Comparison of ENCODE assay signal across 15 cellular contexts in genomic region chr1:53616927-53617326, GRCh38.
DNase-seq lines count a peak whose midpoint lies in the region; ATAC-seq and TF ChIP-seq lines count a peak whose summit lies in the region.
"Had no signal": no experiment of that assay in that cellular context is flagged by ENCODE, and none has a peak within 500 bp of the region (broad histone marks: within the 10 kb centered on the region; RNA-seq: fewer than 3 reads in every experiment).

No MANE protein-coding gene starts in this region.

- intact Hi-C loops in testis (cut with DNase I; ENCODE audit: low total_unique reads) (no loop called here), gastrocnemius medialis (cut with DNase I; ENCODE audit: low total_unique reads) (no loop called here)

- no peaks in the 10 kb centered on the region for H3K27me3 Mint-ChIP-seq in activated T-cell treated with anti-CD3 and anti-CD28 coated beads, Interleukin-2, amount 50 U/mL, for 72 hours (ENCODE audit: low read depth)
- H3K27me3 Mint-ChIP-seq: activated naive CD4-positive, alpha-beta T cell treated with anti-CD3 and anti-CD28 coated beads, Interleukin-2, amount 50 U/mL, for 24 hours had no signal

- H3K4me1 Mint-ChIP-seq in activated T-cell treated with anti-CD3 and anti-CD28 coated beads, Interleukin-2, amount 50 U/mL, for 72 hours (ENCODE audit: low read depth): no peaks in the 10 kb centered on the region
- H3K4me1 Mint-ChIP-seq: activated naive CD4-positive, alpha-beta T cell treated with anti-CD3 and anti-CD28 coated beads, Interleukin-2, amount 50 U/mL, for 24 hours had no signal

- no peak overlapping the region for H3K27ac Mint-ChIP-seq in activated T-cell treated with anti-CD3 and anti-CD28 coated beads, Interleukin-2, amount 50 U/mL, for 72 hours
- H3K27ac Mint-ChIP-seq: activated naive CD4-positive, alpha-beta T cell treated with anti-CD3 and anti-CD28 coated beads, Interleukin-2, amount 50 U/mL, for 24 hours had no signal

- TF ChIP-seq POLR2A in testis (IDR thresholded peaks at IDR 0.05): no peak
- no peak for TF ChIP-seq POLR2A in gastrocnemius medialis (IDR thresholded peaks at IDR 0.05)

- H3K36me3 Mint-ChIP-seq in activated T-cell treated with anti-CD3 and anti-CD28 coated beads, Interleukin-2, amount 50 U/mL, for 72 hours (ENCODE audit: insufficient read depth in 2 of 2): peaks cover under 1 to 2% of the 10 kb centered on the region in 2 donors
- H3K36me3 Mint-ChIP-seq: activated naive CD4-positive, alpha-beta T cell treated with anti-CD3 and anti-CD28 coated beads, Interleukin-2, amount 50 U/mL, for 24 hours had no signal

- H3K9me3 ChIP-seq in WERI-Rb-1 (ENCODE audit: severe bottlenecking) (no peaks in the 10 kb centered on the region), testis (no peaks in the 10 kb centered on the region), gastrocnemius medialis (no peaks in the 10 kb centered on the region)

- no peak overlapping the region for H3K4me3 ChIP-seq in WERI-Rb-1 (ENCODE audit: low read depth, low read length)
- no peak overlapping the region for H3K4me3 ChIP-seq in foreskin fibroblast (ENCODE audit: low read depth in 1 of 2, low read length in 2 of 2)
- H3K4me3 ChIP-seq in testis: no peak overlapping the region
- H3K4me3 ChIP-seq in gastrocnemius medialis: no peak overlapping the region
- H3K4me3 ChIP-seq: Peyer's patch had no signal

- in situ Hi-C loops in gastrocnemius medialis (cut with MboI; ENCODE audit: low sequenced_read_pairs in 4 of 4): no loop called here

- TF ChIP-seq CTCF in WERI-Rb-1 (IDR thresholded peaks at IDR 0.05; ENCODE audit: low read depth, low read length) (peak; percentile 52), foreskin fibroblast (IDR thresholded peaks at IDR 0.05; ENCODE audit: low read depth, low read length) (peak; percentile 4), testis (IDR thresholded peaks at IDR 0.05) (no peak), gastrocnemius medialis (IDR thresholded peaks at IDR 0.05 in 4 of 5, conservative IDR thresholded peaks at IDR 0.05 in 1 of 5) (no peak)

- no peak for ATAC-seq in activated T-cell treated with anti-CD3 and anti-CD28 coated beads, Interleukin-2, amount 50 U/mL, for 72 hours (replicated peaks in 1 of 2)
- ATAC-seq in HG02588 (IDR thresholded peaks at IDR 0.05; ENCODE audit: unreplicated experiment): no peak
- ATAC-seq in gastrocnemius medialis: no peak

- H3K4me1 ChIP-seq in testis (no peaks in the 10 kb centered on the region), gastrocnemius medialis (no peaks in the 10 kb centered on the region)
- H3K4me1 ChIP-seq: parathyroid adenoma, Peyer's patch had no signal

- WGBS in testis, 2 donors: 80 to 96% methylated on average over 2 of the region's 2 CpGs

- no peaks in the 10 kb centered on the region for H3K27me3 ChIP-seq in WERI-Rb-1 (ENCODE audit: insufficient read depth, low read depth, severe bottlenecking)
- no peaks in the 10 kb centered on the region for H3K27me3 ChIP-seq in testis
- no peaks in the 10 kb centered on the region for H3K27me3 ChIP-seq in gastrocnemius medialis
- H3K27me3 ChIP-seq: Peyer's patch had no signal

- peaks cover 2 to 3% of the 10 kb centered on the region in 2 donors for H3K9me3 Mint-ChIP-seq in activated T-cell treated with anti-CD3 and anti-CD28 coated beads, Interleukin-2, amount 50 U/mL, for 72 hours
- H3K9me3 Mint-ChIP-seq: activated naive CD4-positive, alpha-beta T cell treated with anti-CD3 and anti-CD28 coated beads, Interleukin-2, amount 50 U/mL, for 24 hours had no signal

- H3K36me3 ChIP-seq in WERI-Rb-1 (no peaks in the 10 kb centered on the region), testis (ENCODE audit: low read depth, missing control alignments) (no peaks in the 10 kb centered on the region), gastrocnemius medialis (no peaks in the 10 kb centered on the region)
- H3K36me3 ChIP-seq: Peyer's patch had no signal

- H3K27ac ChIP-seq in WERI-Rb-1: no peak overlapping the region
- H3K27ac ChIP-seq in testis: no peak overlapping the region
- no peak overlapping the region for H3K27ac ChIP-seq in gastrocnemius medialis
- H3K27ac ChIP-seq: parathyroid adenoma had no signal

- DNase-seq in activated T-cell treated with anti-CD3 and anti-CD28 coated beads, Interleukin-2, amount 50 U/mL, for 1 hour: peak; percentile 4
- no peak for DNase-seq in activated T-cell treated with anti-CD3 and anti-CD28 coated beads, Interleukin-2, amount 50 U/mL, for 72 hours
- no peak for DNase-seq in WERI-Rb-1
- no peak for DNase-seq in foreskin fibroblast
- peak; percentile 2 for DNase-seq in testis
- DNase-seq in NCI-H510A (lab: John Stamatoyannopoulos, UW): no peak
- no peak for DNase-seq in gastrocnemius medialis
- DNase-seq: activated CD4-positive, alpha-beta T cell treated with anti-CD3 and anti-CD28 coated beads, Interleukin-2, amount 50 U/mL, for 4 hours; cortex of kidney; midbrain; NCI-H1048 had no signal

- no peak overlapping the region for H3K4me3 Mint-ChIP-seq in activated T-cell treated with anti-CD3 and anti-CD28 coated beads, Interleukin-2, amount 50 U/mL, for 72 hours
- H3K4me3 Mint-ChIP-seq: activated naive CD4-positive, alpha-beta T cell treated with anti-CD3 and anti-CD28 coated beads, Interleukin-2, amount 50 U/mL, for 24 hours had no signal

Comparison
In these comparisons a context has a peak if more than half of its experiments do, and no peak if none do; other contexts are left out.
1. DNase-seq: peak in activated T-cell treated with anti-CD3 and anti-CD28 coated beads, Interleukin-2, amount 50 U/mL, for 1 hour (single experiment) and testis (single experiment); none in activated T-cell treated with anti-CD3 and anti-CD28 coated beads, Interleukin-2, amount 50 U/mL, for 72 hours (0 of 2), WERI-Rb-1 (single experiment), foreskin fibroblast (0 of 2), NCI-H510A (single experiment) and gastrocnemius medialis (0 of 2).
2. CTCF ChIP-seq: peak in WERI-Rb-1 (single experiment) and foreskin fibroblast (single experiment); none in testis (0 of 3) and gastrocnemius medialis (0 of 5).